In genomic region chr1:160807738-160808137, GRCh38 we compare ENCODE assay signal across 34 cellular contexts. TPM values are rescaled to one million over a fixed set of nuclear protein-coding genes. Genes with fewer than 3 reads are reported as not detected.
DNase-seq lines count a peak whose midpoint lies in the region; ATAC-seq lines count a peak whose summit lies in the region.
"Had no signal": no experiment of that assay in that cellular context is flagged by ENCODE, and none has a peak within 500 bp of the region (broad histone marks: within the 10 kb centered on the region; RNA-seq: fewer than 3 reads in every experiment).

No MANE protein-coding gene starts in this region.

- in situ Hi-C loops in ACHN (cut with HindIII; ENCODE audit: low pct_ligation_motif_present, low pct_unique_long_range_greater_than_20kb, low sequenced_read_pairs), result no loop called here

- peak overlapping the region; percentile 81 for H3K27ac Mint-ChIP-seq in activated naive CD4-positive, alpha-beta T cell treated with anti-CD3 and anti-CD28 coated beads, Interleukin-2, amount 50 U/mL, for 24 hours
- H3K27ac Mint-ChIP-seq in activated naive CD8-positive, alpha-beta T cell treated with anti-CD3 and anti-CD28 coated beads, Interleukin-2, amount 50 U/mL, for 24 hours, result peak overlapping the region; percentile 43
- peak overlapping the region; percentile 32 for H3K27ac Mint-ChIP-seq in stimulated activated naive B cell treated with anti-CD40 and anti-IgM and Interleukin-4, amounts not matched to agents 10 μg/mL and 1 μg/mL and 100 μg/mL, for 72 hours
- H3K27ac Mint-ChIP-seq in activated CD4-positive, alpha-beta T cell treated with anti-CD3 and anti-CD28 coated beads for 36 hours, result no peak overlapping the region
- H3K27ac Mint-ChIP-seq: activated CD8-positive, alpha-beta T cell treated with anti-CD3 and anti-CD28 coated beads, Interleukin-2, amount 10 ng/mL, durations not matched to agents 7 days and 5 days; activated naive CD8-positive, alpha-beta T cell treated with anti-CD3 and anti-CD28 coated beads, Interleukin-2, amount 10 ng/mL, durations not matched to agents 7 days and 5 days; CD14-positive monocyte; nephron progenitor cell had no signal

- POLR2A ChIA-PET in activated CD4-positive, alpha-beta T cell treated with anti-CD3 and anti-CD28 coated beads for 36 hours (lab: Charles Lee), result no interaction called here

- intact Hi-C loops in activated CD4-positive, alpha-beta T cell treated with anti-CD3 and anti-CD28 coated beads for 36 hours (cut with DNase I, micrococcal nuclease), result no loop called here

- CTCF ChIA-PET in activated CD4-positive, alpha-beta T cell treated with anti-CD3 and anti-CD28 coated beads for 36 hours (lab: Charles Lee), result interaction anchor here (0.8 to 5.9 kb wide), 8 partner anchors 10 to 127 kb away, joined by 3 to 37 read pairs (median 4); partner anchors contain the start of gene SLAMF7

- peaks cover 43% of the 10 kb centered on the region for H3K36me3 Mint-ChIP-seq in activated naive CD4-positive, alpha-beta T cell treated with anti-CD3 and anti-CD28 coated beads, Interleukin-2, amount 50 U/mL, for 24 hours
- H3K36me3 Mint-ChIP-seq in activated naive CD8-positive, alpha-beta T cell treated with anti-CD3 and anti-CD28 coated beads, Interleukin-2, amount 50 U/mL, for 24 hours (ENCODE audit: low read depth), result peaks cover 48% of the 10 kb centered on the region
- H3K36me3 Mint-ChIP-seq in stimulated activated naive B cell treated with anti-CD40 and anti-IgM and Interleukin-4, amounts not matched to agents 10 μg/mL and 1 μg/mL and 100 μg/mL, for 72 hours, result peaks cover 66 to 83% of the 10 kb centered on the region in 2 donors
- H3K36me3 Mint-ChIP-seq in activated CD4-positive, alpha-beta T cell treated with anti-CD3 and anti-CD28 coated beads for 36 hours (ENCODE audit: low read depth), result peaks cover 50% of the 10 kb centered on the region

- no peak overlapping the region for H3K4me3 Mint-ChIP-seq in activated naive CD4-positive, alpha-beta T cell treated with anti-CD3 and anti-CD28 coated beads, Interleukin-2, amount 50 U/mL, for 24 hours
- H3K4me3 Mint-ChIP-seq in activated naive CD8-positive, alpha-beta T cell treated with anti-CD3 and anti-CD28 coated beads, Interleukin-2, amount 50 U/mL, for 24 hours, result no peak overlapping the region
- H3K4me3 Mint-ChIP-seq in stimulated activated naive B cell treated with anti-CD40 and anti-IgM and Interleukin-4, amounts not matched to agents 10 μg/mL and 1 μg/mL and 100 μg/mL, for 72 hours, result no peak overlapping the region
- H3K4me3 Mint-ChIP-seq in activated CD4-positive, alpha-beta T cell treated with anti-CD3 and anti-CD28 coated beads for 36 hours, result no peak overlapping the region
- H3K4me3 Mint-ChIP-seq: activated CD8-positive, alpha-beta T cell treated with anti-CD3 and anti-CD28 coated beads, Interleukin-2, amount 10 ng/mL, durations not matched to agents 7 days and 5 days; activated naive CD8-positive, alpha-beta T cell treated with anti-CD3 and anti-CD28 coated beads, Interleukin-2, amount 10 ng/mL, durations not matched to agents 7 days and 5 days; CD14-positive monocyte; nephron progenitor cell had no signal

- H3K4me1 Mint-ChIP-seq in activated naive CD4-positive, alpha-beta T cell treated with anti-CD3 and anti-CD28 coated beads, Interleukin-2, amount 50 U/mL, for 24 hours, result peaks cover 91% of the 10 kb centered on the region
- H3K4me1 Mint-ChIP-seq in activated naive CD8-positive, alpha-beta T cell treated with anti-CD3 and anti-CD28 coated beads, Interleukin-2, amount 50 U/mL, for 24 hours, result peaks cover 90% of the 10 kb centered on the region
- peaks cover 31 to 89% of the 10 kb centered on the region in 2 donors for H3K4me1 Mint-ChIP-seq in stimulated activated naive B cell treated with anti-CD40 and anti-IgM and Interleukin-4, amounts not matched to agents 10 μg/mL and 1 μg/mL and 100 μg/mL, for 72 hours
- peaks cover 83% of the 10 kb centered on the region for H3K4me1 Mint-ChIP-seq in activated CD4-positive, alpha-beta T cell treated with anti-CD3 and anti-CD28 coated beads for 36 hours
- H3K4me1 Mint-ChIP-seq: CD14-positive monocyte, nephron progenitor cell had no signal

- H3K9me3 Mint-ChIP-seq in activated naive CD4-positive, alpha-beta T cell treated with anti-CD3 and anti-CD28 coated beads, Interleukin-2, amount 50 U/mL, for 24 hours, result peaks cover 15% of the 10 kb centered on the region
- H3K9me3 Mint-ChIP-seq in activated naive CD8-positive, alpha-beta T cell treated with anti-CD3 and anti-CD28 coated beads, Interleukin-2, amount 50 U/mL, for 24 hours, result peaks cover 8% of the 10 kb centered on the region
- peaks cover 4 to 9% of the 10 kb centered on the region in 2 donors for H3K9me3 Mint-ChIP-seq in stimulated activated naive B cell treated with anti-CD40 and anti-IgM and Interleukin-4, amounts not matched to agents 10 μg/mL and 1 μg/mL and 100 μg/mL, for 72 hours
- H3K9me3 Mint-ChIP-seq in activated CD4-positive, alpha-beta T cell treated with anti-CD3 and anti-CD28 coated beads for 36 hours (ENCODE audit: low read depth), result peaks cover 15% of the 10 kb centered on the region

- no peak for ATAC-seq in activated naive CD8-positive, alpha-beta T cell treated with anti-CD3 and anti-CD28 coated beads, Interleukin-2, amount 50 U/mL, for 24 hours
- peak in 1 of 2 donors; percentile 31 for ATAC-seq in stimulated activated naive B cell treated with anti-CD40 and anti-IgM and Interleukin-4, amounts not matched to agents 10 μg/mL and 1 μg/mL and 100 μg/mL, for 72 hours (replicated peaks)
- ATAC-seq in activated CD4-positive, alpha-beta T cell treated with anti-CD3 and anti-CD28 coated beads for 36 hours, result no peak
- ATAC-seq: activated CD8-positive, alpha-beta T cell treated with anti-CD3 and anti-CD28 coated beads, Interleukin-2, amount 10 ng/mL, durations not matched to agents 7 days and 5 days; HCT116; mucosa of descending colon; pancreas had no signal

- H3K27me3 Mint-ChIP-seq in activated naive CD4-positive, alpha-beta T cell treated with anti-CD3 and anti-CD28 coated beads, Interleukin-2, amount 50 U/mL, for 24 hours, result no peaks in the 10 kb centered on the region
- H3K27me3 Mint-ChIP-seq in activated naive CD8-positive, alpha-beta T cell treated with anti-CD3 and anti-CD28 coated beads, Interleukin-2, amount 50 U/mL, for 24 hours, result no peaks in the 10 kb centered on the region
- no peaks in the 10 kb centered on the region for H3K27me3 Mint-ChIP-seq in stimulated activated naive B cell treated with anti-CD40 and anti-IgM and Interleukin-4, amounts not matched to agents 10 μg/mL and 1 μg/mL and 100 μg/mL, for 72 hours
- H3K27me3 Mint-ChIP-seq in activated CD4-positive, alpha-beta T cell treated with anti-CD3 and anti-CD28 coated beads for 36 hours, result no peaks in the 10 kb centered on the region
- H3K27me3 Mint-ChIP-seq: activated naive CD8-positive, alpha-beta T cell treated with anti-CD3 and anti-CD28 coated beads, Interleukin-2, amount 10 ng/mL, durations not matched to agents 7 days and 5 days had no signal

- DNase-seq in activated naive CD4-positive, alpha-beta T cell (lab: John Stamatoyannopoulos, UW), result no peak
- DNase-seq in activated naive CD8-positive, alpha-beta T cell treated with anti-CD3 and anti-CD28 coated beads, Interleukin-2, amount 50 U/mL, for 24 hours, result no peak
- DNase-seq in islet precursor cell (peak; percentile 41), ACHN (no peak)
- no peak for DNase-seq in stimulated activated naive B cell treated with anti-CD40 and anti-IgM and Interleukin-4, amounts not matched to agents 10 μg/mL and 1 μg/mL and 100 μg/mL, for 72 hours
- DNase-seq in activated CD4-positive, alpha-beta T cell treated with anti-CD3 and anti-CD28 coated beads for 36 hours, result no peak
- DNase-seq in activated CD4-positive, CD25-positive, alpha-beta regulatory T cell (lab: John Stamatoyannopoulos, UW), result no peak
- DNase-seq: 8988T; activated CD4-positive, alpha-beta T cell treated with anti-CD3 and anti-CD28 coated beads for 4 hours; activated CD8-positive, alpha-beta T cell treated with anti-CD3 and anti-CD28 coated beads, Interleukin-2, amount 10 ng/mL, durations not matched to agents 7 days and 5 days; activated effector memory CD4-positive, alpha-beta T cell treated with Interleukin-2 at 50 U/mL for 16 hours; activated naive CD8-positive, alpha-beta T cell treated with anti-CD3 and anti-CD28 coated beads, Interleukin-2, amount 10 ng/mL, durations not matched to agents 7 days and 5 days; cortex of kidney; Karpas-422; kidney; mucosa of descending colon; NCI-H1436; NCI-H226; NCI-H526 treated with DMSO at 0.1 percent for 48 hours; nephron progenitor cell; pancreas; PC-9; SK-N-SH; stimulated activated naive CD4-positive, alpha-beta T cell treated with Interleukin-2 at 50 U/mL for 16 hours; T-helper 2 cell; uterus had no signal

RNA-seq across cellular contexts. Expression of gene LY9, which starts 11.8 kb away (rescaled TPM):
- total RNA-seq in activated CD4-positive, alpha-beta T cell treated with anti-CD3 and anti-CD28 coated beads for 36 hours, result 10 to 100 TPM in 1 of 2 experiments, 1 to 10 TPM in 1; 10.0 to 11.0 TPM
- total RNA-seq: astrocyte, fibroblast of villous mesenchyme, renal cortical epithelial cell, skeletal muscle tissue had no signal

RNA-seq across cellular contexts. Expression of gene CD244, which starts 54.9 kb away (rescaled TPM):
- under 1 TPM; 0.14 to 0.25 TPM for total RNA-seq in activated CD4-positive, alpha-beta T cell treated with anti-CD3 and anti-CD28 coated beads for 36 hours
- total RNA-seq: astrocyte, Daoy, fibroblast of villous mesenchyme, PC-9, renal cortical epithelial cell had no signal
